ENCODE assay signal across 12 cellular contexts in genomic region chr6:57220083-57220703, GRCh38. TPM values are rescaled to one million over a fixed set of nuclear protein-coding genes. Genes with fewer than 3 reads are reported as not detected.
A peak's percentile ranks its signal among the peaks of the same experiment; 100 is the strongest.
DNase-seq lines count a peak whose midpoint lies in the region; ATAC-seq, FAIRE-seq and TF ChIP-seq lines count a peak whose summit lies in the region.
"Had no signal": no experiment of that assay in that cellular context is flagged by ENCODE, and none has a peak within 500 bp of the region (broad histone marks: within the 10 kb centered on the region; RNA-seq: fewer than 3 reads in every experiment).

No MANE protein-coding gene starts in this region.

- TF ChIP-seq RAD21 in K562 (CRISPR knock-in tag; conservative IDR thresholded peaks at IDR 0.05 in 1 of 2, IDR thresholded peaks at IDR 0.05 in 1 of 2): no peak

- peaks cover 4% of the 10 kb centered on the region for H3K9me3 Mint-ChIP-seq in CD4-positive, alpha-beta T cell
- H3K9me3 Mint-ChIP-seq in natural killer cell: no peaks in the 10 kb centered on the region

- TF ChIP-seq EP300 in K562 (IDR thresholded peaks at IDR 0.05; ENCODE audit: low read length): no peak
- no peak for TF ChIP-seq EP300 in upper lobe of left lung (IDR thresholded peaks at IDR 0.05)

- in situ Hi-C loops in K562 (cut with MboI): no loop called here

- no peak for DNase-seq in CD4-positive, alpha-beta T cell
- DNase-seq in K562 (ENCODE audit: extremely low read depth in 1 of 4, low spot score in 3 of 4) (peak in 1 of 4 experiments; percentile 31), natural killer cell (no peak), NCI-H526 treated with DMSO at 0.1 percent for 48 hours (lab: John Stamatoyannopoulos, UW) (no peak), NOMO-1 treated with DMSO at 0.1 percent for 48 hours (lab: John Stamatoyannopoulos, UW; ENCODE audit: unreplicated experiment) (no peak), HCEC 1CT (no peak), upper lobe of left lung (no peak)
- DNase-seq: esophagus squamous epithelium, NCI-H2081 had no signal

- H3K27me3 ChIP-seq in CD4-positive, alpha-beta T cell (ENCODE audit: control insufficient read depth, insufficient read depth, low read length): peaks cover 10% of the 10 kb centered on the region
- no peaks in the 10 kb centered on the region for H3K27me3 ChIP-seq in Loucy (ENCODE audit: insufficient read depth, low read length, poor library complexity, severe bottlenecking)
- H3K27me3 ChIP-seq in K562 (ENCODE audit: control insufficient read depth in 2 of 2, insufficient read depth in 2 of 2, low read length in 2 of 2): no peaks in the 10 kb centered on the region
- H3K27me3 ChIP-seq in upper lobe of left lung: no peaks in the 10 kb centered on the region

- POLR2A ChIA-PET in CD4-positive, alpha-beta T cell (lab: Charles Lee): no interaction called here
- POLR2A ChIA-PET in K562 (lab: Yijun Ruan, JAX): no interaction called here

- H3K9me1 ChIP-seq in K562 (ENCODE audit: control insufficient read depth, insufficient read depth, low read length): no peaks in the 10 kb centered on the region

- FAIRE-seq in K562 (lab: Jason Lieb, UNC): no peak
- FAIRE-seq: RCC 7860 had no signal

- no peaks in the 10 kb centered on the region for H3K9me2 ChIP-seq in Loucy (replicated peaks; ENCODE audit: low read depth, low read length)

- no peak for ATAC-seq in CD4-positive, alpha-beta T cell (ENCODE audit: poor library complexity)
- ATAC-seq in K562 (peak; percentile 0; the same call in 2 of the 3 replicates), natural killer cell (no peak), upper lobe of left lung (ENCODE audit: low FRiP score in 2 of 2) (no peak)
- ATAC-seq: activated CD4-positive, CD25-positive, alpha-beta regulatory T cell treated with anti-CD3 and anti-CD28 coated beads, Interleukin-2, amount 50 U/mL, for 24 hours had no signal

- 2% methylated on average over 2 of the region's 2 CpGs for WGBS in K562 (ENCODE audit: insufficient coverage, low coverage, missing lambda C conversion rate)
- WGBS in upper lobe of left lung, 2 donors: 96 to 98% methylated on average over 2 of the region's 2 CpGs

- intact Hi-C loops in CD4-positive, alpha-beta T cell (cut with DNase I, micrococcal nuclease): loop anchor here (2.0 to 10.0 kb wide), 4 partner anchors 43 to 745 kb away; partner anchors contain the start of gene KIAA1586 (in 1 of the 2)
- intact Hi-C loops in K562 (cut with micrococcal nuclease): loop anchor here (2.0 kb wide), 1 partner anchor 47 kb away; the partner anchor contains the start of gene BAG2
- intact Hi-C loops in natural killer cell (cut with micrococcal nuclease): loop anchor here (5.0 kb wide), 1 partner anchor 173 kb away; the partner anchor contains the start of gene KIAA1586

- H3K4me1 ChIP-seq in Loucy (ENCODE audit: insufficient read depth, low read length, poor library complexity, severe bottlenecking): peaks cover 59% of the 10 kb centered on the region
- peaks cover 4 to 15% of the 10 kb centered on the region in 2 experiments for H3K4me1 ChIP-seq in K562 (replicated peaks in 1 of 2; ENCODE audit: control insufficient read depth in 2 of 2, insufficient read depth in 2 of 2, low read length in 2 of 2)
- H3K4me1 ChIP-seq in upper lobe of left lung: peaks cover 4 to 16% (median 8%) of the 10 kb centered on the region in 4 donors

- no peaks in the 10 kb centered on the region for H3K36me3 ChIP-seq in Loucy (ENCODE audit: insufficient read depth, low read length)
- no peaks in the 10 kb centered on the region for H3K36me3 ChIP-seq in K562 (ENCODE audit: control insufficient read depth, insufficient read depth, low read length)
- no peaks in the 10 kb centered on the region for H3K36me3 ChIP-seq in upper lobe of left lung
- H3K36me3 ChIP-seq: esophagus squamous epithelium had no signal

- H3K4me3 Mint-ChIP-seq in CD4-positive, alpha-beta T cell: peak overlapping the region; percentile 81
- peak overlapping the region; percentile 63 for H3K4me3 Mint-ChIP-seq in natural killer cell

- peaks cover 66% of the 10 kb centered on the region for H3K79me2 ChIP-seq in Loucy (ENCODE audit: insufficient read depth, low read length)
- H3K79me2 ChIP-seq in K562 (ENCODE audit: control insufficient read depth, insufficient read depth, low read length): peaks cover 69% of the 10 kb centered on the region

- H3F3A ChIP-seq in Loucy (ENCODE audit: low read depth): peaks cover 2% of the 10 kb centered on the region; the same call in 1 of the 2 replicates

- peaks cover 7% of the 10 kb centered on the region for H3K36me3 Mint-ChIP-seq in CD4-positive, alpha-beta T cell (ENCODE audit: low read depth)
- no peaks in the 10 kb centered on the region for H3K36me3 Mint-ChIP-seq in natural killer cell

- no peak overlapping the region for H3K27ac ChIP-seq in CD4-positive, alpha-beta T cell (ENCODE audit: low read depth, low read length)
- H3K27ac ChIP-seq in K562 (ENCODE audit: extremely low read depth, low read depth, low read length) (peak overlapping the region; percentile 84; the same call in 1 of the 3 replicates), upper lobe of left lung (no peak overlapping the region)

- H3K27ac Mint-ChIP-seq in CD4-positive, alpha-beta T cell: no peak overlapping the region
- H3K27ac Mint-ChIP-seq in natural killer cell: no peak overlapping the region

- CTCF ChIA-PET in CD4-positive, alpha-beta T cell (lab: Charles Lee): no interaction called here
- CTCF ChIA-PET in K562 (lab: Yijun Ruan, JAX; ENCODE audit: low intra/inter-chr PET ratio): no interaction called here

- no peaks in the 10 kb centered on the region for H3K9me3 ChIP-seq in CD4-positive, alpha-beta T cell (ENCODE audit: control insufficient read depth, low read length)
- peaks cover 3% of the 10 kb centered on the region; the same call in 1 of the 2 replicates for H3K9me3 ChIP-seq in Loucy (ENCODE audit: insufficient read depth, low read depth, low read length)
- H3K9me3 ChIP-seq in K562 (replicated peaks; ENCODE audit: control insufficient read depth, insufficient read depth, low read depth, low read length): no peaks in the 10 kb centered on the region
- no peaks in the 10 kb centered on the region for H3K9me3 ChIP-seq in upper lobe of left lung
- H3K9me3 ChIP-seq: esophagus squamous epithelium had no signal

- peaks cover 23% of the 10 kb centered on the region for H3K4me1 Mint-ChIP-seq in CD4-positive, alpha-beta T cell (ENCODE audit: low read depth)
- H3K4me1 Mint-ChIP-seq in natural killer cell: peaks cover 11% of the 10 kb centered on the region in 2 donors

- no peak for TF ChIP-seq CTCF in CD4-positive, alpha-beta T cell (IDR thresholded peaks at IDR 0.05)
- TF ChIP-seq CTCF in Loucy (conservative IDR thresholded peaks at IDR 0.05; ENCODE audit: low read length) (no peak), K562 (IDR thresholded peaks at IDR 0.05 in 2 of 3, conservative IDR thresholded peaks at IDR 0.05 in 1 of 3; ENCODE audit: insufficient read depth in 2 of 3, low read depth in 1 of 3, low read length in 3 of 3) (no peak), natural killer cell (IDR thresholded peaks at IDR 0.05) (no peak), upper lobe of left lung (IDR thresholded peaks at IDR 0.05) (no peak)

- H3K27me3 Mint-ChIP-seq in CD4-positive, alpha-beta T cell: peaks cover 17% of the 10 kb centered on the region
- H3K27me3 Mint-ChIP-seq in natural killer cell (ENCODE audit: low read depth in 2 of 2): peaks cover 23 to 30% of the 10 kb centered on the region in 2 donors

- H3K4me2 ChIP-seq in Loucy (ENCODE audit: low read depth, low read length, poor library complexity, severe bottlenecking) (peak overlapping the region; percentile 83), K562 (ENCODE audit: insufficient read depth, low read length) (peak overlapping the region; percentile 53)

- no peak overlapping the region for H2AFZ ChIP-seq in Loucy (ENCODE audit: low read length)
- no peak overlapping the region for H2AFZ ChIP-seq in K562 (ENCODE audit: low read depth, low read length)

- H3K9ac ChIP-seq in Loucy (ENCODE audit: low read depth, low read length, poor library complexity, severe bottlenecking) (no peak overlapping the region), K562 (ENCODE audit: insufficient read depth in 1 of 2, low read depth in 2 of 2, low read length in 2 of 2) (peak overlapping the region in 1 of 2 experiments; percentile 77; a peak in 2 of 4 replicates)

- TF ChIP-seq POLR2A in K562 (conservative IDR thresholded peaks at IDR 0.05): no peak
- TF ChIP-seq POLR2A in upper lobe of left lung (IDR thresholded peaks at IDR 0.05): no peak

- H4K20me1 ChIP-seq in Loucy (ENCODE audit: insufficient read depth, low read length, poor library complexity, severe bottlenecking): peaks cover 26% of the 10 kb centered on the region
- no peaks in the 10 kb centered on the region for H4K20me1 ChIP-seq in K562 (replicated peaks; ENCODE audit: control insufficient read depth, insufficient read depth, low read length)

- peak overlapping the region; percentile 89 for H3K4me3 ChIP-seq in Loucy (ENCODE audit: low read length, poor library complexity, severe bottlenecking)
- H3K4me3 ChIP-seq in K562: peak overlapping the region; percentile 19
- no peak overlapping the region for H3K4me3 ChIP-seq in upper lobe of left lung

- BruUV-seq in K562 (replicated peaks; lab: Mats Ljungman, UMichigan): no TSS peak

RNA-seq across cellular contexts. Expression of gene RAB23, which starts 1.9 kb away (rescaled TPM):
- total RNA-seq in CD4-positive, alpha-beta T cell: under 1 TPM; 0.45 to 0.49 TPM
- 2.6 and 13.3 TPM in 2 replicates for total RNA-seq in K562 (2011; cell fraction: chromatin; rRNA removed; ENCODE audit: low replicate concordance)
- 2.2 and 3.0 TPM in 2 replicates for total RNA-seq in K562 (2011; cell fraction: nucleolus; rRNA removed)
- total RNA-seq in K562 (2011; cell fraction: nucleoplasm; rRNA removed): 7.0 and 17.6 TPM in 2 replicates
- total RNA-seq in K562 (2014; rRNA removed) (6.0 and 7.1 TPM in 2 replicates), K562 (2014; rRNA removed; fragmentation: Illumina TruSeq; extraction: Trizol) (15.0 and 16.9 TPM in 2 replicates), K562 (2015; rRNA removed; fragmentation: Illumina TruSeq; extraction: Trizol) (16.4 and 18.0 TPM in 2 replicates), K562 (2021) (9.4 and 10.0 TPM in 2 replicates), natural killer cell (1 to 10 TPM in 1 of 3 donors, under 1 TPM in 2; 0.31 to 1.3 (median 0.77) TPM), upper lobe of left lung (10 to 100 TPM in 2 of 6 donors, 1 to 10 TPM in 4; 6.3 to 19.7 (median 9.1) TPM)
- polyA plus RNA-seq in K562 (2011; rRNA removed) (9.6 and 14.1 TPM in 2 replicates), K562 (2014; fragmentation: Illumina TruSeq; extraction: Trizol) (10.7 and 14.3 TPM in 2 replicates), K562 (2014; fragmentation: Nextera tagmentation; extraction: Ambion mirVana) (1 to 10 TPM; 3.4 to 3.6 TPM), K562 (2014; rRNA removed) (8.4 and 10.0 TPM in 2 replicates)
- 1.8 and 2.9 TPM in 2 replicates for polyA plus RNA-seq in K562 (2011; cell fraction: cytosol; rRNA removed)
- polyA plus RNA-seq in K562 (2011; cell fraction: nucleus; rRNA removed): 5.1 and 7.7 TPM in 2 replicates
- polyA plus RNA-seq in K562 (2012): 6.7 and 8.7 TPM in 2 replicates
- 13.2 and 14.3 TPM in 2 replicates for polyA minus RNA-seq in K562 (2011; rRNA and poly(A)+ RNA removed)
- polyA minus RNA-seq in K562 (2011; cell fraction: cytosol; rRNA and poly(A)+ RNA removed): 3.1 and 3.7 TPM in 2 replicates
- 5.1 and 5.7 TPM in 2 replicates for polyA minus RNA-seq in K562 (2011; cell fraction: nucleus; rRNA and poly(A)+ RNA removed)

RNA-seq across cellular contexts. Expression of gene BAG2, which starts 48.1 kb away (rescaled TPM):
- 1 to 10 TPM; 5.4 to 5.6 TPM for total RNA-seq in CD4-positive, alpha-beta T cell
- total RNA-seq in K562 (2011; cell fraction: chromatin; rRNA removed; ENCODE audit: low replicate concordance): 4.4 and 16.7 TPM in 2 replicates
- total RNA-seq in K562 (2011; cell fraction: nucleolus; rRNA removed): 3.8 and 5.3 TPM in 2 replicates
- total RNA-seq in K562 (2011; cell fraction: nucleoplasm; rRNA removed): 10.3 and 19.5 TPM in 2 replicates
- 12.8 and 13.8 TPM in 2 replicates for total RNA-seq in K562 (2014; rRNA removed)
- total RNA-seq in K562 (2014; rRNA removed; fragmentation: Illumina TruSeq; extraction: Trizol): 20.3 and 21.2 TPM in 2 replicates
- total RNA-seq in K562 (2015; rRNA removed; fragmentation: Illumina TruSeq; extraction: Trizol): 17.6 and 19.7 TPM in 2 replicates
- total RNA-seq in K562 (2021): 17.6 and 19.9 TPM in 2 replicates
- 14.5 and 20.7 TPM in 2 replicates for polyA plus RNA-seq in K562 (2011; rRNA removed)
- 5.9 and 7.0 TPM in 2 replicates for polyA plus RNA-seq in K562 (2011; cell fraction: cytosol; rRNA removed)
- polyA plus RNA-seq in K562 (2011; cell fraction: nucleus; rRNA removed): 3.3 and 4.5 TPM in 2 replicates
- polyA plus RNA-seq in K562 (2012): 8.9 and 12.9 TPM in 2 replicates
- polyA plus RNA-seq in K562 (2014; fragmentation: Illumina TruSeq; extraction: Trizol): 15.6 and 18.7 TPM in 2 replicates
- polyA plus RNA-seq in K562 (2014; fragmentation: Nextera tagmentation; extraction: Ambion mirVana): 10 to 100 TPM; 12.8 to 14.0 TPM
- 14.5 and 15.3 TPM in 2 replicates for polyA plus RNA-seq in K562 (2014; rRNA removed)
- polyA minus RNA-seq in K562 (2011; rRNA and poly(A)+ RNA removed): 14.5 and 15.8 TPM in 2 replicates
- 5.5 and 6.9 TPM in 2 replicates for polyA minus RNA-seq in K562 (2011; cell fraction: cytosol; rRNA and poly(A)+ RNA removed)
- polyA minus RNA-seq in K562 (2011; cell fraction: nucleus; rRNA and poly(A)+ RNA removed): 8.5 and 12.8 TPM in 2 replicates
- total RNA-seq in natural killer cell: 1 to 10 TPM; 2.8 to 3.6 (median 3.2) TPM
- total RNA-seq in upper lobe of left lung: 1 to 10 TPM; 2.1 to 7.4 (median 4.4) TPM

Comparison
In these comparisons a context has a peak if more than half of its experiments do, and no peak if none do; other contexts are left out.
1. H3K4me3 ChIP-seq: peak in Loucy (single experiment) and K562 (single experiment); none in upper lobe of left lung (0 of 4).